In genomic region chr13:82294226-82294625, GRCh38 we compare ENCODE assay signal across 27 cellular contexts.
"Had no signal": no experiment of that assay in that cellular context is flagged by ENCODE, and none has a peak within 500 bp of the region (broad histone marks: within the 10 kb centered on the region; RNA-seq: fewer than 3 reads in every experiment).

No MANE protein-coding gene starts in this region.

- H3K9me3 ChIP-seq: SK-N-SH had no signal

- H3K4me3 Mint-ChIP-seq: activated CD4-positive, alpha-beta memory T cell treated with anti-CD3 and anti-CD28 coated beads, Interleukin-2, amount 10 ng/mL, durations not matched to agents 7 days and 5 days; activated CD4-positive, alpha-beta T cell treated with anti-CD3 and anti-CD28 coated beads for 36 hours; activated naive CD4-positive, alpha-beta T cell treated with anti-CD3 and anti-CD28 coated beads, Interleukin-2, amount 10 ng/mL, durations not matched to agents 7 days and 5 days; activated naive CD8-positive, alpha-beta T cell treated with anti-CD3 and anti-CD28 coated beads for 36 hours; activated T-helper 17 cell treated with anti-CD3 and anti-CD28 coated beads, Interleukin-2, amount 50 U/mL, for 72 hours had no signal

- H3K27ac ChIP-seq: brain microvascular endothelial cell, cardiac muscle cell, KMS-11, VCaP had no signal

- H3K4me3 ChIP-seq: cardiac muscle cell had no signal

- H3K27me3 Mint-ChIP-seq: activated CD4-positive, alpha-beta memory T cell treated with anti-CD3 and anti-CD28 coated beads, Interleukin-2, amount 10 ng/mL, durations not matched to agents 7 days and 5 days; activated CD4-positive, alpha-beta T cell treated with anti-CD3 and anti-CD28 coated beads for 36 hours; activated naive CD4-positive, alpha-beta T cell treated with anti-CD3 and anti-CD28 coated beads, Interleukin-2, amount 10 ng/mL, durations not matched to agents 7 days and 5 days; activated naive CD8-positive, alpha-beta T cell treated with anti-CD3 and anti-CD28 coated beads for 36 hours; activated T-helper 17 cell treated with anti-CD3 and anti-CD28 coated beads, Interleukin-2, amount 50 U/mL, for 72 hours had no signal

- H3K9me2 ChIP-seq: SK-N-SH had no signal

- H3K27me3 ChIP-seq: brain microvascular endothelial cell, cardiac muscle cell had no signal

- DNase-seq: activated CD4-positive, alpha-beta memory T cell treated with anti-CD3 and anti-CD28 coated beads, Interleukin-2, amount 10 ng/mL, durations not matched to agents 7 days and 5 days; activated CD4-positive, alpha-beta T cell treated with anti-CD3 and anti-CD28 coated beads for 36 hours; activated CD4-positive, alpha-beta T cell treated with anti-CD3 and anti-CD28 coated beads, Interleukin-2, amount 50 U/mL, for 1 hour; activated gamma-delta T cell; activated naive CD4-positive, alpha-beta T cell treated with anti-CD3 and anti-CD28 coated beads, Interleukin-2, amount 10 ng/mL, durations not matched to agents 7 days and 5 days; activated naive CD8-positive, alpha-beta T cell treated with anti-CD3 and anti-CD28 coated beads for 36 hours; activated T-cell treated with anti-CD3 and anti-CD28 coated beads for 4 hours; activated T-cell treated with anti-CD3 and anti-CD28 coated beads, Interleukin-2, amount 50 U/mL, for 48 hours; brain microvascular endothelial cell; NCI-H1092 treated with DMSO at 0.1 percent for 48 hours; NCI-H1417 treated with DMSO at 0.1 percent for 48 hours; NCI-H1694; NCI-H2029; NCI-H345; NCI-H510A; NCI-H69; NK-92 treated with Interleukin-12 subunit alpha and Interleukin-12 subunit beta, amount 100 ng/mL, for 24 hours; OCI-M1; RPMI8226; SK-N-SH; T-helper 1 cell had no signal

- H3K36me3 ChIP-seq: brain microvascular endothelial cell, cardiac muscle cell had no signal

- H3K27ac Mint-ChIP-seq: activated CD4-positive, alpha-beta memory T cell treated with anti-CD3 and anti-CD28 coated beads, Interleukin-2, amount 10 ng/mL, durations not matched to agents 7 days and 5 days; activated CD4-positive, alpha-beta T cell treated with anti-CD3 and anti-CD28 coated beads for 36 hours; activated naive CD4-positive, alpha-beta T cell treated with anti-CD3 and anti-CD28 coated beads, Interleukin-2, amount 10 ng/mL, durations not matched to agents 7 days and 5 days; activated naive CD8-positive, alpha-beta T cell treated with anti-CD3 and anti-CD28 coated beads for 36 hours; activated T-helper 17 cell treated with anti-CD3 and anti-CD28 coated beads, Interleukin-2, amount 50 U/mL, for 72 hours had no signal

- ATAC-seq: activated CD4-positive, alpha-beta T cell treated with anti-CD3 and anti-CD28 coated beads for 36 hours; activated T-helper 17 cell treated with anti-CD3 and anti-CD28 coated beads, Interleukin-2, amount 50 U/mL, for 72 hours; Panc1; Right ventricle myocardium inferior had no signal

- H3K4me1 Mint-ChIP-seq: activated CD4-positive, alpha-beta memory T cell treated with anti-CD3 and anti-CD28 coated beads, Interleukin-2, amount 10 ng/mL, durations not matched to agents 7 days and 5 days; activated CD4-positive, alpha-beta T cell treated with anti-CD3 and anti-CD28 coated beads for 36 hours; activated naive CD4-positive, alpha-beta T cell treated with anti-CD3 and anti-CD28 coated beads, Interleukin-2, amount 10 ng/mL, durations not matched to agents 7 days and 5 days; activated naive CD8-positive, alpha-beta T cell treated with anti-CD3 and anti-CD28 coated beads for 36 hours; activated T-helper 17 cell treated with anti-CD3 and anti-CD28 coated beads, Interleukin-2, amount 50 U/mL, for 72 hours had no signal

- H3K9me3 Mint-ChIP-seq: activated naive CD8-positive, alpha-beta T cell treated with anti-CD3 and anti-CD28 coated beads for 36 hours had no signal

- H3K36me3 Mint-ChIP-seq: activated naive CD4-positive, alpha-beta T cell treated with anti-CD3 and anti-CD28 coated beads, Interleukin-2, amount 10 ng/mL, durations not matched to agents 7 days and 5 days; activated naive CD8-positive, alpha-beta T cell treated with anti-CD3 and anti-CD28 coated beads for 36 hours had no signal

- H3K4me2 ChIP-seq: KMS-11, SK-N-SH had no signal
